ENCODE assay signal across 14 cellular contexts in genomic region chr16:15450624-15451023, GRCh38.
"Had no signal": no experiment of that assay in that cellular context is flagged by ENCODE, and none has a peak within 500 bp of the region (broad histone marks: within the 10 kb centered on the region; RNA-seq: fewer than 3 reads in every experiment).

No MANE protein-coding gene starts in this region.

- H3K36me3 ChIP-seq: pancreas, SJSA1, spleen had no signal

- ATAC-seq: activated CD4-positive, CD25-positive, alpha-beta regulatory T cell treated with anti-CD3 and anti-CD28 coated beads, Interleukin-2, amount 50 U/mL, for 24 hours; activated T-cell treated with anti-CD3 and anti-CD28 coated beads, Interleukin-2, amount 50 U/mL, for 72 hours; foreskin keratinocyte; stimulated activated naive B cell treated with anti-CD40 and anti-IgM and Interleukin-4, amounts not matched to agents 10 μg/mL and 1 μg/mL and 100 μg/mL, for 72 hours had no signal

- DNase-seq: activated T-cell treated with anti-CD3 and anti-CD28 coated beads, Interleukin-2, amount 50 U/mL, for 72 hours; central memory CD4-positive, alpha-beta T cell; dermis blood vessel endothelial cell; erythroblast; foreskin keratinocyte; pancreas; spleen; stimulated activated CD4-positive, alpha-beta T cell treated with anti-CD3 and anti-CD28 coated beads, Interleukin-1b, Interleukin-23, amount 100 ng/mL, for 48 hours; stimulated activated naive B cell treated with anti-CD40 and anti-IgM and Interleukin-4, amounts not matched to agents 10 μg/mL and 1 μg/mL and 100 μg/mL, for 72 hours; substantia nigra; SW 1271; trophoblast cell had no signal

- H3K4me1 ChIP-seq: foreskin keratinocyte, SJSA1 had no signal

- H3K9me3 ChIP-seq: pancreas, SJSA1 had no signal

- H3K27me3 ChIP-seq: foreskin keratinocyte, pancreas, SJSA1, spleen had no signal

- H3K27ac ChIP-seq: foreskin keratinocyte, pancreas, SJSA1, spleen had no signal

- H3K4me3 ChIP-seq: pancreas, SJSA1, spleen had no signal
